Comparison of ENCODE assay signal across 16 cellular contexts in genomic region chr2:102271844-102272243, GRCh38. TPM values are rescaled to one million over a fixed set of nuclear protein-coding genes. Genes with fewer than 3 reads are reported as not detected.
A peak's percentile ranks its signal among the peaks of the same experiment; 100 is the strongest.
DNase-seq lines count a peak whose midpoint lies in the region; ATAC-seq and TF ChIP-seq lines count a peak whose summit lies in the region.
"Had no signal": no experiment of that assay in that cellular context is flagged by ENCODE, and none has a peak within 500 bp of the region (broad histone marks: within the 10 kb centered on the region; RNA-seq: fewer than 3 reads in every experiment).

No MANE protein-coding gene starts in this region.

- in situ Hi-C loops in GM13976 (cut with MboI; ENCODE audit: low sequenced_read_pairs, unreplicated experiment), result no loop called here

- H3K4me1 Mint-ChIP-seq in activated naive CD8-positive, alpha-beta T cell (ENCODE audit: low read depth), result peaks cover 26% of the 10 kb centered on the region
- peaks cover 31% of the 10 kb centered on the region for H3K4me1 Mint-ChIP-seq in activated naive CD8-positive, alpha-beta T cell treated with anti-CD3 and anti-CD28 coated beads for 36 hours
- peaks cover 53% of the 10 kb centered on the region for H3K4me1 Mint-ChIP-seq in T-helper 1 cell treated with Interleukin-12 subunit alpha and Interleukin-12 subunit beta and Interleukin-4 antibody, amounts not matched to agents 30 μg/mL and 1 μg/mL, for 36 hours (ENCODE audit: low read depth)
- H3K4me1 Mint-ChIP-seq in effector memory CD8-positive, alpha-beta T cell (ENCODE audit: low read depth in 2 of 2), result peaks cover 20 to 24% of the 10 kb centered on the region in 2 donors
- H3K4me1 Mint-ChIP-seq: B cell had no signal

- H3K27ac Mint-ChIP-seq in activated naive CD8-positive, alpha-beta T cell, result peak overlapping the region; percentile 68
- H3K27ac Mint-ChIP-seq in activated naive CD8-positive, alpha-beta T cell treated with anti-CD3 and anti-CD28 coated beads for 36 hours, result no peak overlapping the region
- H3K27ac Mint-ChIP-seq in T-helper 1 cell treated with Interleukin-12 subunit alpha and Interleukin-12 subunit beta and Interleukin-4 antibody, amounts not matched to agents 30 μg/mL and 1 μg/mL, for 36 hours, result peak overlapping the region; percentile 67
- H3K27ac Mint-ChIP-seq in effector memory CD8-positive, alpha-beta T cell, result peak overlapping the region in 1 of 2 donors; percentile 50
- H3K27ac Mint-ChIP-seq: activated B cell treated with CpG ODN at 0.5 μM for 24 hours, B cell, type B pancreatic cell had no signal

- peak overlapping the region; percentile 43 for H3K4me3 Mint-ChIP-seq in activated naive CD8-positive, alpha-beta T cell
- no peak overlapping the region for H3K4me3 Mint-ChIP-seq in activated naive CD8-positive, alpha-beta T cell treated with anti-CD3 and anti-CD28 coated beads for 36 hours
- H3K4me3 Mint-ChIP-seq in T-helper 1 cell treated with Interleukin-12 subunit alpha and Interleukin-12 subunit beta and Interleukin-4 antibody, amounts not matched to agents 30 μg/mL and 1 μg/mL, for 36 hours, result peak overlapping the region; percentile 43
- no peak overlapping the region for H3K4me3 Mint-ChIP-seq in effector memory CD8-positive, alpha-beta T cell
- H3K4me3 Mint-ChIP-seq: activated B cell treated with CpG ODN at 0.5 μM for 24 hours, B cell, type B pancreatic cell had no signal

- TF ChIP-seq CTCF in GM13976 (IDR thresholded peaks at IDR 0.05; ENCODE audit: borderline replicate concordance, control extremely low read depth, extremely low read depth, insufficient read depth, missing control alignments), result no peak

- peak; percentile 74 for ATAC-seq in effector memory CD8-positive, alpha-beta T cell (replicated peaks)
- no peak for ATAC-seq in HG03469 (IDR thresholded peaks at IDR 0.05; ENCODE audit: unreplicated experiment)
- ATAC-seq in HG02610 (IDR thresholded peaks at IDR 0.05; ENCODE audit: unreplicated experiment), result no peak
- ATAC-seq: mucosa of descending colon had no signal

- DNase-seq in activated naive CD8-positive, alpha-beta T cell treated with anti-CD3 and anti-CD28 coated beads for 36 hours, result no peak
- DNase-seq in effector memory CD8-positive, alpha-beta T cell, result no peak
- DNase-seq in GM13976 (ENCODE audit: low spot score), result no peak
- no peak for DNase-seq in HuH-7.5 (ENCODE audit: low spot score)
- DNase-seq: activated B cell treated with CpG ODN at 0.5 μM for 24 hours; esophagus squamous epithelium; GOT3; mucosa of descending colon; stimulated activated CD4-positive, alpha-beta T cell treated with anti-CD3 and anti-CD28 coated beads, Interleukin-4, amount 100 ng/mL, for 4 hours had no signal

- peaks cover 3% of the 10 kb centered on the region for H3K27me3 Mint-ChIP-seq in activated naive CD8-positive, alpha-beta T cell
- H3K27me3 Mint-ChIP-seq in activated naive CD8-positive, alpha-beta T cell treated with anti-CD3 and anti-CD28 coated beads for 36 hours, result peaks cover 14% of the 10 kb centered on the region
- no peaks in the 10 kb centered on the region for H3K27me3 Mint-ChIP-seq in T-helper 1 cell treated with Interleukin-12 subunit alpha and Interleukin-12 subunit beta and Interleukin-4 antibody, amounts not matched to agents 30 μg/mL and 1 μg/mL, for 36 hours (ENCODE audit: low read depth)
- peaks cover 0 to 14% of the 10 kb centered on the region in 2 donors for H3K27me3 Mint-ChIP-seq in effector memory CD8-positive, alpha-beta T cell

- H3K36me3 Mint-ChIP-seq in activated naive CD8-positive, alpha-beta T cell, result peaks cover 3% of the 10 kb centered on the region
- H3K36me3 Mint-ChIP-seq in activated naive CD8-positive, alpha-beta T cell treated with anti-CD3 and anti-CD28 coated beads for 36 hours, result no peaks in the 10 kb centered on the region
- H3K36me3 Mint-ChIP-seq in T-helper 1 cell treated with Interleukin-12 subunit alpha and Interleukin-12 subunit beta and Interleukin-4 antibody, amounts not matched to agents 30 μg/mL and 1 μg/mL, for 36 hours (ENCODE audit: low read depth), result peaks cover 38% of the 10 kb centered on the region
- H3K36me3 Mint-ChIP-seq in effector memory CD8-positive, alpha-beta T cell (ENCODE audit: insufficient read depth), result no peaks in the 10 kb centered on the region
- H3K36me3 Mint-ChIP-seq: type B pancreatic cell had no signal

- no peaks in the 10 kb centered on the region for H3K9me3 Mint-ChIP-seq in activated naive CD8-positive, alpha-beta T cell (ENCODE audit: low read depth)
- peaks cover 5% of the 10 kb centered on the region for H3K9me3 Mint-ChIP-seq in activated naive CD8-positive, alpha-beta T cell treated with anti-CD3 and anti-CD28 coated beads for 36 hours
- peaks cover 25% of the 10 kb centered on the region for H3K9me3 Mint-ChIP-seq in T-helper 1 cell treated with Interleukin-12 subunit alpha and Interleukin-12 subunit beta and Interleukin-4 antibody, amounts not matched to agents 30 μg/mL and 1 μg/mL, for 36 hours
- H3K9me3 Mint-ChIP-seq in effector memory CD8-positive, alpha-beta T cell, result peaks cover 0 to 6% of the 10 kb centered on the region in 2 donors

RNA-seq across cellular contexts. Expression of gene IL1RL1, which starts 39.5 kb away (rescaled TPM):
- total RNA-seq in activated naive CD8-positive, alpha-beta T cell treated with anti-CD3 and anti-CD28 coated beads for 36 hours, result under 1 TPM; 0.10 to 0.18 TPM
- total RNA-seq: activated B cell treated with CpG ODN at 0.5 μM for 24 hours, B cell, osteocyte had no signal

Comparison
In these comparisons a context has a peak if more than half of its experiments do, and no peak if none do; other contexts are left out.
1. H3K4me3 Mint-ChIP-seq: peak in activated naive CD8-positive, alpha-beta T cell (single experiment) and T-helper 1 cell treated with Interleukin-12 subunit alpha and Interleukin-12 subunit beta and Interleukin-4 antibody, amounts not matched to agents 30 μg/mL and 1 μg/mL, for 36 hours (single experiment); none in activated naive CD8-positive, alpha-beta T cell treated with anti-CD3 and anti-CD28 coated beads for 36 hours (single experiment) and effector memory CD8-positive, alpha-beta T cell (0 of 2).